ENCODE assay signal across 8 cellular contexts in genomic region chr5:155629597-155629996, GRCh38.
"Had no signal": no experiment of that assay in that cellular context is flagged by ENCODE, and none has a peak within 500 bp of the region (broad histone marks: within the 10 kb centered on the region; RNA-seq: fewer than 3 reads in every experiment).

No MANE protein-coding gene starts in this region.

- ATAC-seq: GM23338, HCT116 had no signal

- H3K27ac Mint-ChIP-seq: GM23338, H9, HFFc6 had no signal

- DNase-seq: GM23248, GOT3, H7, H9, HCEC 1CT, HFFc6 had no signal

- H3K4me3 Mint-ChIP-seq: GM23338, H9, HFFc6 had no signal
